Comparison of ENCODE assay signal across 11 cellular contexts in genomic region chr1:77350012-77350411, GRCh38.
"Had no signal": no experiment of that assay in that cellular context is flagged by ENCODE, and none has a peak within 500 bp of the region (broad histone marks: within the 10 kb centered on the region; RNA-seq: fewer than 3 reads in every experiment).

No MANE protein-coding gene starts in this region.

- DNase-seq: activated CD4-positive, alpha-beta memory T cell treated with anti-CD3 and anti-CD28 coated beads, Interleukin-2, amount 10 ng/mL, durations not matched to agents 7 days and 5 days; activated CD8-positive, alpha-beta memory T cell treated with anti-CD3 and anti-CD28 coated beads, Interleukin-2, amount 50 U/mL, for 4 hours; activated gamma-delta T cell treated with Interleukin-2 at 50 U/mL for 16 hours; activated T-cell treated with anti-CD3 and anti-CD28 coated beads, Interleukin-2, amount 50 U/mL, for 72 hours; effector CD8-positive, alpha-beta T cell; hippocampal formation; small intestine; SW 1271; trophoblast cell had no signal

- H3K27ac ChIP-seq: coronary artery, VCaP had no signal
